In the genomic region with DNA sequence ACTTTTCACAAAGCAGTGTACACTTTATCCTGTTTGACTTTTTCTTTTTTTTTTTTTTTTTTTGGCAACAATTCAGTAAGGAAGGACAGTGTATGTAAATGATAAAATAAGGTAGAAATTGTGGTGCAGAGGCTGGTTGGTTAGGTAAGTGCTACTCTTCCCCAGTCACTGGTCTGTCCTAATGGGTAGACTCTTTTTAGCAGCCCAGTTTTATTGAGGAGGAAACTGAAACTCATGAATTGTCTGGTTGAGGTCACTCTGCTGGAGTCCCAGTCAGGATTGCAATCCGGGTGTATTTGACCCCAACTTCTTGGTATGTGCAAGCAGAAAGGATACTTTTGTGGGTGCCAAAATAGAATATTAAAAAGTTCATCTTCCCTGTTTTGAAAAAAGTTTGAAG, we compare ENCODE assay signal across 14 cellular contexts.
DNase-seq lines count a peak whose midpoint lies in the region; ATAC-seq lines count a peak whose summit lies in the region.
"Had no signal": no experiment of that assay in that cellular context is flagged by ENCODE, and none has a peak within 500 bp of the region (broad histone marks: within the 10 kb centered on the region; RNA-seq: fewer than 3 reads in every experiment).

No MANE protein-coding gene starts in this region.

- ATAC-seq in GM18870 (IDR thresholded peaks at IDR 0.05; ENCODE audit: unreplicated experiment): peak; percentile 42
- peak; percentile 47 for ATAC-seq in GM21515 (IDR thresholded peaks at IDR 0.05; ENCODE audit: unreplicated experiment)
- ATAC-seq in activated T-helper 17 cell treated with anti-CD3 and anti-CD28 coated beads, Interleukin-2, amount 50 U/mL, for 72 hours (replicated peaks): no peak
- no peak for ATAC-seq in HG03196 (IDR thresholded peaks at IDR 0.05; ENCODE audit: unreplicated experiment)

- no peaks in the 10 kb centered on the region for H3K27me3 Mint-ChIP-seq in activated T-helper 17 cell treated with anti-CD3 and anti-CD28 coated beads, Interleukin-2, amount 50 U/mL, for 72 hours

- peaks cover 37% of the 10 kb centered on the region for H3K4me1 Mint-ChIP-seq in activated T-helper 17 cell treated with anti-CD3 and anti-CD28 coated beads, Interleukin-2, amount 50 U/mL, for 72 hours

- peaks cover 44% of the 10 kb centered on the region for H3K36me3 Mint-ChIP-seq in activated T-helper 17 cell treated with anti-CD3 and anti-CD28 coated beads, Interleukin-2, amount 50 U/mL, for 72 hours (ENCODE audit: low read depth)

- H3K27ac Mint-ChIP-seq in activated T-helper 17 cell treated with anti-CD3 and anti-CD28 coated beads, Interleukin-2, amount 50 U/mL, for 72 hours: peak overlapping the region; percentile 7
- H3K27ac Mint-ChIP-seq: HFFc6 had no signal

- H3K9me3 Mint-ChIP-seq in activated T-helper 17 cell treated with anti-CD3 and anti-CD28 coated beads, Interleukin-2, amount 50 U/mL, for 72 hours: no peaks in the 10 kb centered on the region
- H3K9me3 Mint-ChIP-seq: HFFc6 had no signal

- H3K4me3 Mint-ChIP-seq in activated T-helper 17 cell treated with anti-CD3 and anti-CD28 coated beads, Interleukin-2, amount 50 U/mL, for 72 hours: no peak overlapping the region
- H3K4me3 Mint-ChIP-seq: HFFc6 had no signal

- DNase-seq in iris pigment epithelial cell (ENCODE audit: low read depth): peak; percentile 15
- no peak for DNase-seq in EL
- DNase-seq in middle frontal gyrus (ENCODE audit: extremely low spot score, low spot score): no peak
- DNase-seq: COR-L47, HFFc6, NCI-H187, NCI-H345, NCI-H526, RPMI8226, SIG-M5 had no signal

Comparison
In these comparisons a context has a peak if more than half of its experiments do, and no peak if none do; other contexts are left out.
1. ATAC-seq: peak in GM18870 (single experiment) and GM21515 (single experiment); none in activated T-helper 17 cell treated with anti-CD3 and anti-CD28 coated beads, Interleukin-2, amount 50 U/mL, for 72 hours (single experiment) and HG03196 (single experiment).